18 cellular contexts compared by ENCODE assay signal in the genomic region with DNA sequence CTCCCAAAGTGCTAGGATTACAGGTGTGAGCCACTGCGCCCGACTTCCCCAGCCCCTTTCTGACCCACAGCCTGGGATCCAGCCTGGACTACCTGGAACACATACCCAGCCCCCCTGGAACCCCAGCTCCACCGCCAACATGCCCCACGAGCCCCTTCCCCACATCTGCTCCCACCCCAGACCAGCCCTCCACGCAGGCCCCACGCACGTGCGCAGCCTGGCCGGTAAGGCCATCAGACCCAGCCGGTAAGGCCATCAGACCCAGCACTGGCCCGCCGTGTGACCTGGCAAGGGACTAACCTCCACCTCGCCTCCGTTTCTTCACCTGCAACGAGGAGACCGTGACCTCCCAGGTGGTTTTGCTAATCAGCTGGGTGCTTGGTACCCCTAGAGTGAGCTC.
"Had no signal": no experiment of that assay in that cellular context is flagged by ENCODE, and none has a peak within 500 bp of the region (broad histone marks: within the 10 kb centered on the region; RNA-seq: fewer than 3 reads in every experiment).

No MANE protein-coding gene starts in this region.

- H3K27me3 ChIP-seq: ascending aorta, breast epithelium, sigmoid colon, transverse colon, uterus had no signal

- H3K27ac Mint-ChIP-seq: activated CD4-positive, alpha-beta T cell treated with anti-CD3 and anti-CD28 coated beads, Interleukin-2, amount 10 ng/mL, durations not matched to agents 7 days and 5 days; activated naive CD4-positive, alpha-beta T cell treated with anti-CD3 and anti-CD28 coated beads, Interleukin-2, amount 50 U/mL, for 72 hours; stimulated activated naive B cell treated with anti-CD40 and anti-IgM and Interleukin-4, amounts not matched to agents 10 μg/mL and 1 μg/mL and 100 μg/mL, for 72 hours had no signal

- H3K4me3 Mint-ChIP-seq: activated CD4-positive, alpha-beta T cell treated with anti-CD3 and anti-CD28 coated beads, Interleukin-2, amount 10 ng/mL, durations not matched to agents 7 days and 5 days; naive thymus-derived CD4-positive, alpha-beta T cell; stimulated activated naive B cell treated with anti-CD40 and anti-IgM and Interleukin-4, amounts not matched to agents 10 μg/mL and 1 μg/mL and 100 μg/mL, for 72 hours had no signal

- H3K4me1 Mint-ChIP-seq: activated CD4-positive, alpha-beta T cell treated with anti-CD3 and anti-CD28 coated beads, Interleukin-2, amount 10 ng/mL, durations not matched to agents 7 days and 5 days had no signal

- H3K27ac ChIP-seq: ascending aorta, breast epithelium, coronary artery, transverse colon, uterus, WERI-Rb-1 had no signal

- H3K9me3 ChIP-seq: ascending aorta, breast epithelium, sigmoid colon, transverse colon, uterus had no signal

- H3K9me3 Mint-ChIP-seq: activated CD4-positive, alpha-beta T cell treated with anti-CD3 and anti-CD28 coated beads, Interleukin-2, amount 10 ng/mL, durations not matched to agents 7 days and 5 days; activated naive CD4-positive, alpha-beta T cell treated with anti-CD3 and anti-CD28 coated beads, Interleukin-2, amount 50 U/mL, for 72 hours; stimulated activated naive B cell treated with anti-CD40 and anti-IgM and Interleukin-4, amounts not matched to agents 10 μg/mL and 1 μg/mL and 100 μg/mL, for 72 hours had no signal

- H3K36me3 ChIP-seq: ascending aorta, breast epithelium, sigmoid colon, transverse colon, uterus had no signal

- H3K4me3 ChIP-seq: ascending aorta, breast epithelium, coronary artery, sigmoid colon, smooth muscle cell, transverse colon, uterus had no signal

- ATAC-seq: activated naive CD4-positive, alpha-beta T cell treated with anti-CD3 and anti-CD28 coated beads, Interleukin-2, amount 50 U/mL, for 72 hours; naive thymus-derived CD4-positive, alpha-beta T cell; stimulated activated naive B cell treated with anti-CD40 and anti-IgM and Interleukin-4, amounts not matched to agents 10 μg/mL and 1 μg/mL and 100 μg/mL, for 72 hours had no signal

- H3K27me3 Mint-ChIP-seq: activated CD4-positive, alpha-beta T cell treated with anti-CD3 and anti-CD28 coated beads, Interleukin-2, amount 10 ng/mL, durations not matched to agents 7 days and 5 days had no signal

- H3K4me1 ChIP-seq: ascending aorta, breast epithelium, uterus had no signal

- DNase-seq: activated CD4-positive, alpha-beta T cell treated with anti-CD3 and anti-CD28 coated beads, Interleukin-2, amount 10 ng/mL, durations not matched to agents 7 days and 5 days; activated CD4-positive, CD25-positive, alpha-beta regulatory T cell treated with anti-CD3 and anti-CD28 coated beads, Interleukin-2, amount 50 U/mL, for 72 hours; activated T-cell treated with anti-CD3 and anti-CD28 coated beads, Interleukin-2, amount 50 U/mL, for 1 hour; foreskin fibroblast; naive thymus-derived CD4-positive, alpha-beta T cell; occipital lobe; sigmoid colon; stimulated activated CD4-positive, alpha-beta T cell treated with anti-CD3 and anti-CD28 coated beads, Interleukin-15, amount 100 ng/mL, for 24 hours; stimulated activated naive B cell treated with anti-CD40 and anti-IgM and Interleukin-4, amounts not matched to agents 10 μg/mL and 1 μg/mL and 100 μg/mL, for 72 hours; T-helper 1 cell; transverse colon; uterus; WERI-Rb-1 had no signal
